In genomic region chr15:65834603-65835282, GRCh38 we compare ENCODE assay signal across 15 cellular contexts. TPM values are rescaled to one million over a fixed set of nuclear protein-coding genes. Genes with fewer than 3 reads are reported as not detected.
DNase-seq lines count a peak whose midpoint lies in the region; ATAC-seq and TF ChIP-seq lines count a peak whose summit lies in the region.
"Had no signal": no experiment of that assay in that cellular context is flagged by ENCODE, and none has a peak within 500 bp of the region (broad histone marks: within the 10 kb centered on the region; RNA-seq: fewer than 3 reads in every experiment).

No MANE protein-coding gene starts in this region.

- ATAC-seq in WTC11 (no peak), memory B cell (ENCODE audit: low read depth) (no peak)
- no peak for ATAC-seq in stimulated activated memory B cell treated with anti-CD40 and anti-IgM and Interleukin-4, amounts not matched to agents 10 μg/mL and 1 μg/mL and 100 μg/mL, for 72 hours

- TF ChIP-seq CTCF in WTC11 (IDR thresholded peaks at IDR 0.05), result no peak

- POLR2A ChIA-PET in WTC11 (lab: Charles Lee), result no interaction called here

- no peak overlapping the region for H3K4me3 Mint-ChIP-seq in T-helper 1 cell treated with Interleukin-12 subunit alpha and Interleukin-12 subunit beta and Interleukin-4 antibody, amounts not matched to agents 30 μg/mL and 1 μg/mL, for 36 hours
- H3K4me3 Mint-ChIP-seq in WTC11 (no peak overlapping the region), memory B cell (no peak overlapping the region)
- no peak overlapping the region for H3K4me3 Mint-ChIP-seq in stimulated activated memory B cell treated with anti-CD40 and anti-IgM and Interleukin-4, amounts not matched to agents 10 μg/mL and 1 μg/mL and 100 μg/mL, for 72 hours
- H3K4me3 Mint-ChIP-seq: activated naive CD4-positive, alpha-beta T cell treated with anti-CD3 and anti-CD28 coated beads for 36 hours had no signal

- H3K4me1 Mint-ChIP-seq in T-helper 1 cell treated with Interleukin-12 subunit alpha and Interleukin-12 subunit beta and Interleukin-4 antibody, amounts not matched to agents 30 μg/mL and 1 μg/mL, for 36 hours (ENCODE audit: low read depth), result peaks cover 33% of the 10 kb centered on the region
- peaks cover 51% of the 10 kb centered on the region for H3K4me1 Mint-ChIP-seq in WTC11
- peaks cover 18% of the 10 kb centered on the region for H3K4me1 Mint-ChIP-seq in memory B cell
- H3K4me1 Mint-ChIP-seq in stimulated activated memory B cell treated with anti-CD40 and anti-IgM and Interleukin-4, amounts not matched to agents 10 μg/mL and 1 μg/mL and 100 μg/mL, for 72 hours, result peaks cover 32% of the 10 kb centered on the region

- H3K27ac Mint-ChIP-seq in T-helper 1 cell treated with Interleukin-12 subunit alpha and Interleukin-12 subunit beta and Interleukin-4 antibody, amounts not matched to agents 30 μg/mL and 1 μg/mL, for 36 hours, result peak overlapping the region; percentile 65
- H3K27ac Mint-ChIP-seq in WTC11 (peak overlapping the region; percentile 73), memory B cell (peak overlapping the region; percentile 39)
- peak overlapping the region; percentile 35 for H3K27ac Mint-ChIP-seq in stimulated activated memory B cell treated with anti-CD40 and anti-IgM and Interleukin-4, amounts not matched to agents 10 μg/mL and 1 μg/mL and 100 μg/mL, for 72 hours

- no peaks in the 10 kb centered on the region for H3K36me3 Mint-ChIP-seq in T-helper 1 cell treated with Interleukin-12 subunit alpha and Interleukin-12 subunit beta and Interleukin-4 antibody, amounts not matched to agents 30 μg/mL and 1 μg/mL, for 36 hours (ENCODE audit: low read depth)
- no peaks in the 10 kb centered on the region for H3K36me3 Mint-ChIP-seq in WTC11
- no peaks in the 10 kb centered on the region for H3K36me3 Mint-ChIP-seq in memory B cell
- H3K36me3 Mint-ChIP-seq in stimulated activated memory B cell treated with anti-CD40 and anti-IgM and Interleukin-4, amounts not matched to agents 10 μg/mL and 1 μg/mL and 100 μg/mL, for 72 hours, result no peaks in the 10 kb centered on the region

- DNase-seq in T-helper 1 cell, result no peak
- DNase-seq in WTC11 (ENCODE audit: low spot score), result no peak
- DNase-seq in memory B cell (ENCODE audit: low spot score in 2 of 2), result no peak
- DNase-seq in NCI-H187 (lab: John Stamatoyannopoulos, UW), result no peak
- no peak for DNase-seq in NCI-H526 (lab: John Stamatoyannopoulos, UW)
- no peak for DNase-seq in T-helper 9 cell
- DNase-seq: activated naive CD4-positive, alpha-beta T cell treated with anti-CD3 and anti-CD28 coated beads for 36 hours; cortex of kidney; DMS79; foreskin melanocyte; left ventricle myocardium superior; PC-9; testis had no signal

- no peaks in the 10 kb centered on the region for H3K9me3 Mint-ChIP-seq in T-helper 1 cell treated with Interleukin-12 subunit alpha and Interleukin-12 subunit beta and Interleukin-4 antibody, amounts not matched to agents 30 μg/mL and 1 μg/mL, for 36 hours
- H3K9me3 Mint-ChIP-seq in WTC11 (no peaks in the 10 kb centered on the region), memory B cell (no peaks in the 10 kb centered on the region)
- H3K9me3 Mint-ChIP-seq in stimulated activated memory B cell treated with anti-CD40 and anti-IgM and Interleukin-4, amounts not matched to agents 10 μg/mL and 1 μg/mL and 100 μg/mL, for 72 hours, result no peaks in the 10 kb centered on the region
- H3K9me3 Mint-ChIP-seq: activated naive CD4-positive, alpha-beta T cell treated with anti-CD3 and anti-CD28 coated beads for 36 hours had no signal

- CTCF ChIA-PET in WTC11 (lab: Charles Lee), result interaction anchor here (0.6 to 4.1 kb wide), 6 partner anchors 10 to 34 kb away, joined by 3 to 32 read pairs (median 4); no protein-coding TSS in a partner anchor

- no peaks in the 10 kb centered on the region for H3K27me3 Mint-ChIP-seq in T-helper 1 cell treated with Interleukin-12 subunit alpha and Interleukin-12 subunit beta and Interleukin-4 antibody, amounts not matched to agents 30 μg/mL and 1 μg/mL, for 36 hours (ENCODE audit: low read depth)
- H3K27me3 Mint-ChIP-seq in WTC11 (ENCODE audit: low read depth), result no peaks in the 10 kb centered on the region
- H3K27me3 Mint-ChIP-seq in memory B cell, result no peaks in the 10 kb centered on the region
- H3K27me3 Mint-ChIP-seq in stimulated activated memory B cell treated with anti-CD40 and anti-IgM and Interleukin-4, amounts not matched to agents 10 μg/mL and 1 μg/mL and 100 μg/mL, for 72 hours, result no peaks in the 10 kb centered on the region

TF ChIP-seq in WTC11, 78 proteins besides CTCF, POLR2A, EP300 and RAD21:
- no peak for TF ChIP-seq E2F1 (CRISPR knock-in tag; IDR thresholded peaks at IDR 0.05)
- TF ChIP-seq ERG (CRISPR knock-in tag; IDR thresholded peaks at IDR 0.05), result no peak

RNA-seq across cellular contexts. Expression of gene RAB11A, which starts 34.5 kb away (rescaled TPM):
- 223 to 245 TPM (median 224 TPM) in 3 replicates for total RNA-seq in WTC11 (2021)

RNA-seq across cellular contexts. Expression of gene DENND4A, which starts 42.6 kb away (rescaled TPM):
- 4.9 to 5.7 TPM (median 5.5 TPM) in 3 replicates for total RNA-seq in WTC11 (2021)
